8 cellular contexts compared by ENCODE assay signal in genomic region chr6:21587925-21588811, GRCh38. TPM values are rescaled to one million over a fixed set of nuclear protein-coding genes. Genes with fewer than 3 reads are reported as not detected.
A peak's percentile ranks its signal among the peaks of the same experiment; 100 is the strongest.
DNase-seq lines count a peak whose midpoint lies in the region; ATAC-seq, FAIRE-seq and TF ChIP-seq lines count a peak whose summit lies in the region.

No MANE protein-coding gene starts in this region.

- TF ChIP-seq EP300 in suprapubic skin (IDR thresholded peaks at IDR 0.05): no peak

- no peaks in the 10 kb centered on the region for H3K9me1 ChIP-seq in endothelial cell of umbilical vein (replicated peaks; ENCODE audit: control insufficient read depth, extremely low read depth, insufficient read depth, low read length)

- TF ChIP-seq POLR2A in endothelial cell of umbilical vein (IDR thresholded peaks at IDR 0.05; ENCODE audit: low read depth, low read length): no peak
- TF ChIP-seq POLR2A in suprapubic skin (IDR thresholded peaks at IDR 0.05): no peak

- peak overlapping the region; percentile 86 for H2AFZ ChIP-seq in endothelial cell of umbilical vein (ENCODE audit: low read depth, low read length)

- CTCF ChIA-PET in endothelial cell of umbilical vein (lab: Charles Lee): interaction anchor here (0.6 to 9.6 kb wide), 53 partner anchors 9 to 1859 kb away, joined by 3 to 222 read pairs (median 4); no protein-coding TSS in a partner anchor

- no peaks in the 10 kb centered on the region for H3K79me2 ChIP-seq in endothelial cell of umbilical vein (ENCODE audit: control insufficient read depth, insufficient read depth, low read length)

- BruUV-seq in endothelial cell of umbilical vein (replicated peaks; lab: Mats Ljungman, UMichigan): TSS peak; percentile 41

- FAIRE-seq in endothelial cell of umbilical vein (lab: Jason Lieb, UNC): peak; percentile 77

- peak overlapping the region; percentile 77 for H3K4me3 ChIP-seq in BLaER1
- H3K4me3 ChIP-seq in endothelial cell of umbilical vein (replicated peaks in 1 of 3; ENCODE audit: insufficient read depth in 1 of 3, low read depth in 1 of 3, low read length in 3 of 3): peak overlapping the region; percentile 33 to 65 (median 46)
- peak overlapping the region; percentile 80 for H3K4me3 ChIP-seq in suprapubic skin

- H4K20me1 ChIP-seq in BLaER1: 0 out of 2 replicates have a peak, but pooled peaks cover 8% of the 10 kb centered on the region
- no peaks in the 10 kb centered on the region for H4K20me1 ChIP-seq in endothelial cell of umbilical vein (replicated peaks; ENCODE audit: control insufficient read depth, extremely low read depth, insufficient read depth, low read length)

- H3K27me3 ChIP-seq in BLaER1: no peaks in the 10 kb centered on the region
- H3K27me3 ChIP-seq in endothelial cell of umbilical vein (ENCODE audit: control insufficient read depth in 2 of 2, insufficient read depth in 2 of 2, low read length in 2 of 2): no peaks in the 10 kb centered on the region
- no peaks in the 10 kb centered on the region for H3K27me3 ChIP-seq in suprapubic skin

- H3K9ac ChIP-seq in BLaER1 (peak overlapping the region; percentile 83), endothelial cell of umbilical vein (replicated peaks; ENCODE audit: extremely low read depth, insufficient read depth, low read length) (peak overlapping the region; percentile 78)

- intact Hi-C loops in endothelial cell of umbilical vein (cut with micrococcal nuclease): loop anchor here (1.0 to 10.0 kb wide), 9 partner anchors 478 to 1858 kb away; no protein-coding TSS in a partner anchor

- POLR2A ChIA-PET in endothelial cell of umbilical vein (lab: Charles Lee): interaction anchor here (0.6 to 2.2 kb wide), 11 partner anchors 8 to 1237 kb away, joined by 3 to 12 read pairs (median 5); no protein-coding TSS in a partner anchor

- ATAC-seq in GM18907 (IDR thresholded peaks at IDR 0.05; ENCODE audit: unreplicated experiment) (peak; percentile 50), HG03045 (IDR thresholded peaks at IDR 0.05; ENCODE audit: unreplicated experiment) (peak; percentile 36)

- H3K36me3 ChIP-seq in BLaER1: no peaks in the 10 kb centered on the region
- no peaks in the 10 kb centered on the region for H3K36me3 ChIP-seq in endothelial cell of umbilical vein (ENCODE audit: control insufficient read depth in 2 of 2, extremely low read depth in 1 of 2, insufficient read depth in 2 of 2, low read length in 2 of 2)
- no peaks in the 10 kb centered on the region for H3K36me3 ChIP-seq in suprapubic skin

- H3K9me3 ChIP-seq in BLaER1: no peaks in the 10 kb centered on the region
- no peaks in the 10 kb centered on the region for H3K9me3 ChIP-seq in endothelial cell of umbilical vein (replicated peaks; ENCODE audit: control insufficient read depth, insufficient read depth, low read length)
- H3K9me3 ChIP-seq in suprapubic skin: no peaks in the 10 kb centered on the region

- H3K4me1 ChIP-seq in BLaER1: peaks cover 35% of the 10 kb centered on the region
- H3K4me1 ChIP-seq in endothelial cell of umbilical vein (ENCODE audit: control insufficient read depth, extremely low read depth, insufficient read depth, low read length): peaks cover 21% of the 10 kb centered on the region
- H3K4me1 ChIP-seq in suprapubic skin: peaks cover 22% of the 10 kb centered on the region

- WGBS in suprapubic skin: under 1% methylated on average over 23 of the region's 64 CpGs

- peak; percentile 81 for DNase-seq in NCI-H2196 (lab: John Stamatoyannopoulos, UW; ENCODE audit: unreplicated experiment)
- DNase-seq in activated CD4-positive, alpha-beta T cell treated with anti-CD3 and anti-CD28 coated beads, Interleukin-2, amount 50 U/mL, for 1 hour: peak; percentile 15
- DNase-seq in endothelial cell of umbilical vein (ENCODE audit: low read depth, low spot score): peak; percentile 83
- peak; percentile 41 for DNase-seq in midbrain (lab: John Stamatoyannopoulos, UW)
- DNase-seq in suprapubic skin (ENCODE audit: low spot score in 2 of 2): peak; percentile 83 to 86

- dilution Hi-C loops in endothelial cell of umbilical vein (cut with MboI; ENCODE audit: extremely low pct_ligation_motif_present, low sequenced_read_pairs): no loop called here

- H3K4me2 ChIP-seq in BLaER1 (peak overlapping the region; percentile 93), endothelial cell of umbilical vein (ENCODE audit: insufficient read depth, low read length) (peak overlapping the region; percentile 78)

- TF ChIP-seq CTCF in endothelial cell of umbilical vein (IDR thresholded peaks at IDR 0.05; ENCODE audit: extremely low read depth in 1 of 2, insufficient read depth in 1 of 2, low read depth in 1 of 2, low read length in 2 of 2) (no peak), suprapubic skin (IDR thresholded peaks at IDR 0.05) (no peak)

- H3K27ac ChIP-seq in BLaER1 (peak overlapping the region; percentile 91), endothelial cell of umbilical vein (ENCODE audit: insufficient read depth, low read depth, low read length) (peak overlapping the region; percentile 71), suprapubic skin (peak overlapping the region; percentile 87)

TF ChIP-seq in endothelial cell of umbilical vein, 7 proteins besides CTCF, POLR2A, EP300 and RAD21:
- TF ChIP-seq EZH2 (IDR thresholded peaks at IDR 0.05; ENCODE audit: borderline replicate concordance, low read depth, low read length, severe bottlenecking) (no peak), FOS (IDR thresholded peaks at IDR 0.05; ENCODE audit: borderline replicate concordance, insufficient read depth, low read length) (no peak), GATA2 (IDR thresholded peaks at IDR 0.05; ENCODE audit: insufficient read depth, insufficient read length, low read depth, low read length) (no peak), POLR2AphosphoS5 (IDR thresholded peaks at IDR 0.05; ENCODE audit: insufficient read depth, low read depth, low read length) (peak; percentile 57)

RNA-seq across cellular contexts. Expression of gene SOX4, which starts 5.4 kb away (rescaled TPM):
- total RNA-seq in endothelial cell of umbilical vein (121 and 127 TPM in 2 replicates), suprapubic skin (10 to 100 TPM; 10.9 to 16.7 (median 15.8) TPM)
- 18.5 and 20.4 TPM in 2 replicates for polyA plus RNA-seq in endothelial cell of umbilical vein
- 17.6 and 22.6 TPM in 2 replicates for polyA plus RNA-seq in endothelial cell of umbilical vein (2011; cell fraction: cytosol; rRNA removed)
- 35.2 and 46.7 TPM in 2 replicates for polyA plus RNA-seq in endothelial cell of umbilical vein (2011; cell fraction: nucleus; rRNA removed)
- polyA plus RNA-seq in endothelial cell of umbilical vein (2012): 66.1 and 81.9 TPM in 2 replicates
- 43.4 and 49.9 TPM in 2 replicates for polyA minus RNA-seq in endothelial cell of umbilical vein
- polyA minus RNA-seq in endothelial cell of umbilical vein (2011; cell fraction: cytosol; rRNA and poly(A)+ RNA removed): 4.7 TPM
- 54.9 and 59.8 TPM in 2 replicates for polyA minus RNA-seq in endothelial cell of umbilical vein (2011; cell fraction: nucleus; rRNA and poly(A)+ RNA removed)

Comparison
In these comparisons a context has a peak if more than half of its experiments do, and no peak if none do; other contexts are left out.
1. Peak in every context shown above with its lines: DNase-seq, ATAC-seq, H3K4me3 ChIP-seq and H3K27ac ChIP-seq.
2. DNase-seq: peak in every context shown above with its lines; median percentile 84 in suprapubic skin; 83 in endothelial cell of umbilical vein; 81 in NCI-H2196; 41 in midbrain; 15 in activated CD4-positive, alpha-beta T cell treated with anti-CD3 and anti-CD28 coated beads, Interleukin-2, amount 50 U/mL, for 1 hour.